In the genomic region with DNA sequence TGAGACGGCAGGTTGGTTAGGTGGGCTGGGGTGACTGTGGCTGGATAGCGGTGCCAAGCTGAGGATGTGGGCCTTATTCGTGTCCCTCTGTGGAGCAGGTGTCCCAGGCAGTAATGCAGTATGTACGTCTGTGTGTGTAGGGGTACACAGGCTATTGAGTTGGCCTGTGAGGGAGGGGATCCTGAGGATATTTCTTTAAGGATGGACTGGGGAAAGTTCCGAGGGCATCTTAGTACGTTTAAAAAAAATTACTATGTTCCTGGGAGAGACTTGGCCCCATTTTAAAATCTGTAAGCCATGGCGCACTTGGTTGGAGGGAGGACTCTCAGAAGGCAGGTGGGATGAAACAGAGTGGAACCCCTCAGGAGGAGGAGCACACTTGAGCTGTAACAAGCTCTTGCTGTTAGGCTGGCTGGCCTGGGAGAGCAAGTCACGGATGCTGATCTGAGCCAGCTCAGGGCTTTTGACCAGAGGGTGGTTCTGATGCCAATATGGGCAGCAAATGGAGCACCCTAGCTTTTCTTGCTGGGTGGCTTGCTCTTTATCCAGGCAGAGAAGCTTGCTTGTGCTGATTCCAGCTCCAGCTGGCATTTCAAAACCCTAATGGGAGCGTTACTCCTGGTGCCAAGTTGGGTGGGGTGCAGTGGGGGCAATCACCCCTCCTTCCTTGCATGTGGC, we compare ENCODE assay signal across 8 cellular contexts. TPM values are rescaled to one million over a fixed set of nuclear protein-coding genes. Genes with fewer than 3 reads are reported as not detected.
DNase-seq lines count a peak whose midpoint lies in the region; ATAC-seq and TF ChIP-seq lines count a peak whose summit lies in the region.

No MANE protein-coding gene starts in this region.

- H3K4me1 Mint-ChIP-seq in stimulated activated memory B cell treated with anti-CD40 and anti-IgM and Interleukin-4, amounts not matched to agents 10 μg/mL and 1 μg/mL and 100 μg/mL, for 72 hours: peaks cover 44% of the 10 kb centered on the region

- TF ChIP-seq CTCF in body of pancreas (IDR thresholded peaks at IDR 0.05): no peak

- DNase-seq in NCI-H2227 (lab: John Stamatoyannopoulos, UW; ENCODE audit: unreplicated experiment) (peak; percentile 36), NCI-H2227 treated with DMSO at 0.1 percent for 48 hours (lab: John Stamatoyannopoulos, UW) (no peak), M059J (ENCODE audit: low read depth) (peak; percentile 22), body of pancreas (peak in 3 of 4 donors; percentile 28 to 35 (median 28)), kidney tubule cell (ENCODE audit: low spot score) (peak; percentile 57), NCI-H446 (lab: John Stamatoyannopoulos, UW) (no peak)

- H3K27me3 Mint-ChIP-seq in stimulated activated memory B cell treated with anti-CD40 and anti-IgM and Interleukin-4, amounts not matched to agents 10 μg/mL and 1 μg/mL and 100 μg/mL, for 72 hours: no peaks in the 10 kb centered on the region

- no peak for ATAC-seq in body of pancreas
- ATAC-seq in stimulated activated memory B cell treated with anti-CD40 and anti-IgM and Interleukin-4, amounts not matched to agents 10 μg/mL and 1 μg/mL and 100 μg/mL, for 72 hours: peak; percentile 10
- no peak for ATAC-seq in GM19452 (IDR thresholded peaks at IDR 0.05; ENCODE audit: unreplicated experiment)

- peaks cover 11% of the 10 kb centered on the region for H3K36me3 Mint-ChIP-seq in stimulated activated memory B cell treated with anti-CD40 and anti-IgM and Interleukin-4, amounts not matched to agents 10 μg/mL and 1 μg/mL and 100 μg/mL, for 72 hours

- intact Hi-C loops in body of pancreas (cut with DNase I): no loop called here

- peak overlapping the region; percentile 57 to 61 for H3K4me3 ChIP-seq in body of pancreas

- peak overlapping the region in 3 of 4 donors; percentile 60 to 81 (median 78) for H3K27ac ChIP-seq in body of pancreas

- no peaks in the 10 kb centered on the region for H3K27me3 ChIP-seq in body of pancreas

- H3K4me3 Mint-ChIP-seq in stimulated activated memory B cell treated with anti-CD40 and anti-IgM and Interleukin-4, amounts not matched to agents 10 μg/mL and 1 μg/mL and 100 μg/mL, for 72 hours: peak overlapping the region; percentile 91

- H3K36me3 ChIP-seq in body of pancreas (replicated peaks in 1 of 2; ENCODE audit: insufficient read depth in 1 of 2, low read depth in 2 of 2): no peaks in the 10 kb centered on the region

- no peak for TF ChIP-seq POLR2A in body of pancreas (IDR thresholded peaks at IDR 0.05)

- 4% methylated on average over 9 of the region's 9 CpGs for WGBS in body of pancreas, 2 donors

- no peaks in the 10 kb centered on the region for H3K9me3 ChIP-seq in body of pancreas

- peaks cover 5% of the 10 kb centered on the region for H3K9me3 Mint-ChIP-seq in stimulated activated memory B cell treated with anti-CD40 and anti-IgM and Interleukin-4, amounts not matched to agents 10 μg/mL and 1 μg/mL and 100 μg/mL, for 72 hours

- peak overlapping the region; percentile 87 for H3K27ac Mint-ChIP-seq in stimulated activated memory B cell treated with anti-CD40 and anti-IgM and Interleukin-4, amounts not matched to agents 10 μg/mL and 1 μg/mL and 100 μg/mL, for 72 hours

- H3K4me1 ChIP-seq in body of pancreas: peaks cover 29% of the 10 kb centered on the region

RNA-seq across cellular contexts. Expression of gene WBP1L, which starts 0.8 kb away (rescaled TPM):
- 24.9 and 31.3 TPM in 2 replicates for total RNA-seq in M059J (2014; rRNA removed; shearing (Covaris generic))
- total RNA-seq in body of pancreas: 10 to 100 TPM; 30.6 to 55.4 TPM

RNA-seq across cellular contexts. Expression of gene SFXN2, which starts 30.1 kb away (rescaled TPM):
- 0.98 and 4.5 TPM in 2 replicates for total RNA-seq in M059J (2014; rRNA removed; shearing (Covaris generic))
- total RNA-seq in body of pancreas: 1 to 10 TPM; 2.1 to 7.3 TPM

RNA-seq across cellular contexts. Expression of gene ARL3, which starts 30.3 kb away (rescaled TPM):
- 9.1 and 11.9 TPM in 2 replicates for total RNA-seq in M059J (2014; rRNA removed; shearing (Covaris generic))
- 1 to 10 TPM; 1.8 to 4.0 TPM for total RNA-seq in body of pancreas

Comparison
In these comparisons a context has a peak if more than half of its experiments do, and no peak if none do; other contexts are left out.
1. DNase-seq: peak in NCI-H2227 (single experiment), M059J (single experiment), body of pancreas (3 of 4) and kidney tubule cell (single experiment); none in NCI-H2227 treated with DMSO at 0.1 percent for 48 hours (single experiment) and NCI-H446 (0 of 2).